Comparison of ENCODE assay signal across 10 cellular contexts in the genomic region with DNA sequence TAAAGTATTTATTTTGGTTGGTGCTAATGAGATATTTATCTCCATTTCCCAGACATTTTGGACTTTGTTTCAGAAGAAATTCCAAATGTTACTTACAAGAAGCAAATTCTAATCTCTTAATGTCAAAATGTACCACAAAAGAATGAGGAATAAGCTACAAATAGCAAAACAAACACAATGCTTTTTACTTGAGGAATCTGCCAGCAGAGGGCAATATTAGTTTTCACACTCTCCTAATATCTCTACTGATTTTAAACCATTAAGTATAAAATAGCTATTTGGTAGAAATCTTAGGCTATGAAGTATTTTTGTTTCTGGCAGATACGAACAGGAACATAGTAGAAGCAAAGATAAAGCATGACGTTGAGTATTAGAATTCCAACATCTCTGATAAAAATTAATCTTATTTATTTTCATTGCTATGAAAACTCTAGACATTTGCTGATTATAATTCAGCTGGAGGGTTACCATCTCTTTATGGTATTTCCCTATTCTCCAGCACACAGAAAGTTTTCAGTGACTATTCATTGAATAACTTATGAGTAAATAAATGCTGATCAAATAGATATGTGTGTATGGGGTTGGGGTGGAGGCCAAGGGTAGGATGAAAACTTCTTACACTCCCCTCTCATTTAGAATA. TPM values are rescaled to one million over a fixed set of nuclear protein-coding genes. Genes with fewer than 3 reads are reported as not detected.
A peak's percentile ranks its signal among the peaks of the same experiment; 100 is the strongest.
DNase-seq lines count a peak whose midpoint lies in the region; ATAC-seq and TF ChIP-seq lines count a peak whose summit lies in the region.
"Had no signal": no experiment of that assay in that cellular context is flagged by ENCODE, and none has a peak within 500 bp of the region (broad histone marks: within the 10 kb centered on the region; RNA-seq: fewer than 3 reads in every experiment).

No MANE protein-coding gene starts in this region.

- H3K4me3 ChIP-seq in GM06990 (replicated peaks; ENCODE audit: low read depth, low read length), result no peak overlapping the region
- H3K4me3 ChIP-seq: SJSA1 had no signal

- H3K9me3 Mint-ChIP-seq in nephron, result no peaks in the 10 kb centered on the region
- H3K9me3 Mint-ChIP-seq in activated T-cell treated with anti-CD3 and anti-CD28 coated beads, Interleukin-2, amount 50 U/mL, for 24 hours, result no peaks in the 10 kb centered on the region

- peak; percentile 45 for TF ChIP-seq CTCF in GM06990 (IDR thresholded peaks at IDR 0.05; ENCODE audit: insufficient read depth, low read length, poor library complexity, severe bottlenecking)
- peak; percentile 49 to 62 (median 62) for TF ChIP-seq CTCF in nephron (IDR thresholded peaks at IDR 0.05; ENCODE audit: unreplicated experiment in 3 of 3)

- H3K36me3 ChIP-seq in GM06990 (ENCODE audit: control insufficient read depth, insufficient read depth, low read length), result no peaks in the 10 kb centered on the region
- H3K36me3 ChIP-seq: neutrophil, SJSA1 had no signal

- H3K4me1 Mint-ChIP-seq in nephron, result no peaks in the 10 kb centered on the region
- H3K4me1 Mint-ChIP-seq in activated T-cell treated with anti-CD3 and anti-CD28 coated beads, Interleukin-2, amount 50 U/mL, for 24 hours (ENCODE audit: low read depth), result no peaks in the 10 kb centered on the region

- no peaks in the 10 kb centered on the region for H3K36me3 Mint-ChIP-seq in nephron (ENCODE audit: low read depth)
- no peaks in the 10 kb centered on the region for H3K36me3 Mint-ChIP-seq in activated T-cell treated with anti-CD3 and anti-CD28 coated beads, Interleukin-2, amount 50 U/mL, for 24 hours (ENCODE audit: low read depth)

- H3K27me3 Mint-ChIP-seq in nephron (ENCODE audit: low read depth), result peaks cover 3% of the 10 kb centered on the region
- H3K27me3 Mint-ChIP-seq in activated T-cell treated with anti-CD3 and anti-CD28 coated beads, Interleukin-2, amount 50 U/mL, for 24 hours, result peaks cover 22% of the 10 kb centered on the region

- H3K27ac Mint-ChIP-seq in nephron, result no peak overlapping the region
- no peak overlapping the region for H3K27ac Mint-ChIP-seq in activated T-cell treated with anti-CD3 and anti-CD28 coated beads, Interleukin-2, amount 50 U/mL, for 24 hours

- ATAC-seq in GM18873 (IDR thresholded peaks at IDR 0.05; ENCODE audit: low FRiP score, unreplicated experiment), result no peak
- no peak for ATAC-seq in GM19455 (IDR thresholded peaks at IDR 0.05; ENCODE audit: unreplicated experiment)

- no peaks in the 10 kb centered on the region; the same call in 1 of the 2 replicates for H3K27me3 ChIP-seq in GM06990 (replicated peaks; ENCODE audit: control insufficient read depth, insufficient read depth, low read length)
- H3K27me3 ChIP-seq: SJSA1 had no signal

- DNase-seq in GM06990 (ENCODE audit: extremely low read depth, insufficient read length) (no peak), NCI-H2171 treated with DMSO at 0.1 percent for 48 hours (lab: John Stamatoyannopoulos, UW) (peak; percentile 60), dermis blood vessel endothelial cell (peak; percentile 68)
- DNase-seq in activated T-cell treated with anti-CD3 and anti-CD28 coated beads, Interleukin-2, amount 50 U/mL, for 24 hours, result no peak
- no peak for DNase-seq in activated CD4-positive, alpha-beta T cell treated with anti-CD3 and anti-CD28 coated beads, Interleukin-2, amount 50 U/mL, for 48 hours

- no peak overlapping the region for H3K4me3 Mint-ChIP-seq in nephron
- H3K4me3 Mint-ChIP-seq in activated T-cell treated with anti-CD3 and anti-CD28 coated beads, Interleukin-2, amount 50 U/mL, for 24 hours, result no peak overlapping the region

RNA-seq across cellular contexts. Expression of a gene that starts 13.4 kb away (rescaled TPM):
- 3.6 and 8.3 TPM in 2 replicates for total RNA-seq in dermis blood vessel endothelial cell

Comparison
In these comparisons a context has a peak if more than half of its experiments do, and no peak if none do; other contexts are left out.
1. DNase-seq: peak in NCI-H2171 treated with DMSO at 0.1 percent for 48 hours (single experiment) and dermis blood vessel endothelial cell (single experiment); none in GM06990 (single experiment), activated T-cell treated with anti-CD3 and anti-CD28 coated beads, Interleukin-2, amount 50 U/mL, for 24 hours (single experiment) and activated CD4-positive, alpha-beta T cell treated with anti-CD3 and anti-CD28 coated beads, Interleukin-2, amount 50 U/mL, for 48 hours (0 of 2).